ENCODE assay signal across 10 cellular contexts in genomic region chr1:21935891-21936365, GRCh38. TPM values are rescaled to one million over a fixed set of nuclear protein-coding genes. Genes with fewer than 3 reads are reported as not detected.
DNase-seq lines count a peak whose midpoint lies in the region; ATAC-seq, FAIRE-seq and TF ChIP-seq lines count a peak whose summit lies in the region.
"Had no signal": no experiment of that assay in that cellular context is flagged by ENCODE, and none has a peak within 500 bp of the region (broad histone marks: within the 10 kb centered on the region; RNA-seq: fewer than 3 reads in every experiment).

No MANE protein-coding gene starts in this region.

- peak; percentile 22 for DNase-seq in activated naive CD4-positive, alpha-beta T cell treated with anti-CD3 and anti-CD28 coated beads for 36 hours
- DNase-seq in activated naive CD4-positive, alpha-beta T cell treated with anti-CD3 and anti-CD28 coated beads, Interleukin-2, amount 50 U/mL, for 16 hours, result no peak
- peak; percentile 74 for DNase-seq in bronchial epithelial cell (ENCODE audit: low read depth)
- DNase-seq in lung (ENCODE audit: low spot score), result no peak
- DNase-seq in upper lobe of left lung, result peak in 1 of 2 donors; percentile 70
- no peak for DNase-seq in NCI-H510A (lab: John Stamatoyannopoulos, UW)
- no peak for DNase-seq in NCI-H748 treated with DMSO at 0.1 percent for 48 hours (lab: John Stamatoyannopoulos, UW)
- DNase-seq: DND-41 had no signal

- peak in 1 of 4 donors; percentile 18 for TF ChIP-seq POLR2A in upper lobe of left lung (IDR thresholded peaks at IDR 0.05)

- no peak overlapping the region for H3K27ac Mint-ChIP-seq in activated naive CD4-positive, alpha-beta T cell treated with anti-CD3 and anti-CD28 coated beads for 36 hours

- peaks cover 3% of the 10 kb centered on the region for H3K27me3 Mint-ChIP-seq in activated naive CD4-positive, alpha-beta T cell treated with anti-CD3 and anti-CD28 coated beads for 36 hours (ENCODE audit: low read depth)

- no peak for TF ChIP-seq CTCF in bronchial epithelial cell (IDR thresholded peaks at IDR 0.05; ENCODE audit: insufficient read depth, low read length, severe bottlenecking)
- no peak for TF ChIP-seq CTCF in lung (IDR thresholded peaks at IDR 0.05; ENCODE audit: control extremely low read depth, extremely low read depth)
- TF ChIP-seq CTCF in upper lobe of left lung (IDR thresholded peaks at IDR 0.05), result no peak

- TF ChIP-seq EP300 in upper lobe of left lung (IDR thresholded peaks at IDR 0.05), result no peak

- no peaks in the 10 kb centered on the region for H3K9me3 ChIP-seq in lung (ENCODE audit: control insufficient read depth in 2 of 2, insufficient read depth in 1 of 2, low read length in 1 of 2)
- no peaks in the 10 kb centered on the region for H3K9me3 ChIP-seq in upper lobe of left lung

- peak overlapping the region; percentile 87 to 92 for H3K27ac ChIP-seq in lung (ENCODE audit: low read depth in 1 of 2, low read length in 1 of 2)
- peak overlapping the region; percentile 83 to 88 (median 86) for H3K27ac ChIP-seq in upper lobe of left lung

- peaks cover 22% of the 10 kb centered on the region for H3K4me1 Mint-ChIP-seq in activated naive CD4-positive, alpha-beta T cell treated with anti-CD3 and anti-CD28 coated beads for 36 hours (ENCODE audit: low read depth)

- CTCF ChIA-PET in activated naive CD4-positive, alpha-beta T cell treated with anti-CD3 and anti-CD28 coated beads for 36 hours (lab: Charles Lee), result interaction anchor here (0.9 kb wide), 1 partner anchor 27 kb away, joined by 3 read pairs; no protein-coding TSS in a partner anchor

- ATAC-seq in lung (ENCODE audit: insufficient read depth, low FRiP score), result no peak
- no peak for ATAC-seq in upper lobe of left lung (ENCODE audit: low FRiP score in 2 of 2)
- no peak for ATAC-seq in HG02938 (IDR thresholded peaks at IDR 0.05; ENCODE audit: unreplicated experiment)

- no peaks in the 10 kb centered on the region for H3K9me3 Mint-ChIP-seq in activated naive CD4-positive, alpha-beta T cell treated with anti-CD3 and anti-CD28 coated beads for 36 hours

- H3K27me3 ChIP-seq in bronchial epithelial cell (ENCODE audit: control insufficient read depth, insufficient read depth, low read length) (no peaks in the 10 kb centered on the region), lung (ENCODE audit: control insufficient read depth, insufficient read depth) (no peaks in the 10 kb centered on the region), upper lobe of left lung (no peaks in the 10 kb centered on the region)

- intact Hi-C loops in activated naive CD4-positive, alpha-beta T cell treated with anti-CD3 and anti-CD28 coated beads for 36 hours (cut with micrococcal nuclease), result loop anchor here (2.0 kb wide), 1 partner anchor 21 kb away; no protein-coding TSS in a partner anchor

- H3K4me3 ChIP-seq in bronchial epithelial cell (ENCODE audit: low read depth, low read length) (peak overlapping the region; percentile 45), lung (peak overlapping the region; percentile 76), upper lobe of left lung (peak overlapping the region; percentile 20 to 83 (median 76))

- peak overlapping the region; percentile 61 for H3K4me3 Mint-ChIP-seq in activated naive CD4-positive, alpha-beta T cell treated with anti-CD3 and anti-CD28 coated beads for 36 hours

- FAIRE-seq in bronchial epithelial cell (lab: Jason Lieb, UNC), result no peak

- peaks cover 1% of the 10 kb centered on the region for H3K36me3 ChIP-seq in bronchial epithelial cell (ENCODE audit: control insufficient read depth, insufficient read depth, low read length)
- no peaks in the 10 kb centered on the region for H3K36me3 ChIP-seq in lung (ENCODE audit: control insufficient read depth in 2 of 2, insufficient read depth in 2 of 2, low read length in 2 of 2)
- no peaks in the 10 kb centered on the region for H3K36me3 ChIP-seq in upper lobe of left lung

- H3K4me1 ChIP-seq in lung (ENCODE audit: control insufficient read depth in 2 of 2, insufficient read depth in 2 of 2, low read length in 2 of 2), result peaks cover 13 to 39% of the 10 kb centered on the region in 2 donors
- peaks cover 67 to 89% (median 74%) of the 10 kb centered on the region in 4 donors for H3K4me1 ChIP-seq in upper lobe of left lung

- H3K36me3 Mint-ChIP-seq in activated naive CD4-positive, alpha-beta T cell treated with anti-CD3 and anti-CD28 coated beads for 36 hours (ENCODE audit: low read depth), result no peaks in the 10 kb centered on the region

- 35 to 49% methylated on average over 8 of the region's 8 CpGs for WGBS in lung, 2 donors
- 20 to 31% methylated on average over 8 of the region's 8 CpGs for WGBS in upper lobe of left lung, 2 donors

RNA-seq across cellular contexts. Expression of gene HSPG2, which starts 1.2 kb away (rescaled TPM):
- 1 to 10 TPM; 4.5 to 4.9 TPM for total RNA-seq in activated naive CD4-positive, alpha-beta T cell treated with anti-CD3 and anti-CD28 coated beads for 36 hours
- total RNA-seq in bronchial epithelial cell (28.7 and 36.1 TPM in 2 replicates), lung (100 to 1,000 TPM; 180 to 335 TPM), upper lobe of left lung (100 to 1,000 TPM; 104 to 433 (median 227) TPM)
- polyA plus RNA-seq in lung, result 100 to 1,000 TPM in 1 of 2 donors, 10 to 100 TPM in 1; 58.0 to 100 TPM

RNA-seq across cellular contexts. Expression of gene CELA3B, which starts 40.9 kb away (rescaled TPM):
- total RNA-seq in activated naive CD4-positive, alpha-beta T cell treated with anti-CD3 and anti-CD28 coated beads for 36 hours, result not detected
- total RNA-seq in bronchial epithelial cell (not detected in 2 replicates), lung (1 to 10 TPM in 1 of 2 donors, not detected in 1; 6.7 TPM), upper lobe of left lung (1 to 10 TPM in 2 of 6 donors, not detected in 4; 5.3 to 9.7 TPM)
- under 1 TPM; 0.18 to 0.37 TPM for polyA plus RNA-seq in lung
- total RNA-seq: lung microvascular endothelial cell had no signal

Comparison
In these comparisons a context has a peak if more than half of its experiments do, and no peak if none do; other contexts are left out.
1. DNase-seq: peak in activated naive CD4-positive, alpha-beta T cell treated with anti-CD3 and anti-CD28 coated beads for 36 hours (single experiment) and bronchial epithelial cell (single experiment); none in activated naive CD4-positive, alpha-beta T cell treated with anti-CD3 and anti-CD28 coated beads, Interleukin-2, amount 50 U/mL, for 16 hours (single experiment), lung (single experiment), NCI-H510A (single experiment) and NCI-H748 treated with DMSO at 0.1 percent for 48 hours (single experiment).
2. Peak in every context shown above with its lines, with median percentiles within 50 percentile points of each other: H3K4me3 ChIP-seq.